ENCODE assay signal across 15 cellular contexts in genomic region chr21:34894401-34894800, GRCh38.
"Had no signal": no experiment of that assay in that cellular context is flagged by ENCODE, and none has a peak within 500 bp of the region (broad histone marks: within the 10 kb centered on the region; RNA-seq: fewer than 3 reads in every experiment).

No MANE protein-coding gene starts in this region.

- H3K27ac ChIP-seq: right atrium auricular region, skin epidermis, stomach, thoracic aorta had no signal

- ATAC-seq: esophagus mucosa, left cardiac atrium, natural killer cell had no signal

- H3K9me3 ChIP-seq: thoracic aorta had no signal

- DNase-seq: activated CD4-positive, alpha-beta memory T cell treated with anti-CD3 and anti-CD28 coated beads, Interleukin-2, amount 10 ng/mL, durations not matched to agents 7 days and 5 days; activated CD4-positive, alpha-beta T cell treated with anti-CD3 and anti-CD28 coated beads for 1 hour; activated naive CD8-positive, alpha-beta T cell treated with anti-CD3 and anti-CD28 coated beads for 36 hours; anterior cingulate cortex; dermis blood vessel endothelial cell; left cardiac atrium; natural killer cell; posterior cingulate gyrus; stimulated activated CD4-positive, alpha-beta T cell treated with anti-CD3 and anti-CD28 coated beads, Interleukin-4, amount 100 ng/mL, for 4 hours; stomach had no signal

- H3K36me3 ChIP-seq: right atrium auricular region, stomach, thoracic aorta had no signal

- H3K4me3 ChIP-seq: lung, right atrium auricular region, skin epidermis, stomach, thoracic aorta had no signal
